ENCODE assay signal across 8 cellular contexts in genomic region chr9:76835571-76836283, GRCh38.
DNase-seq lines count a peak whose midpoint lies in the region; ATAC-seq and TF ChIP-seq lines count a peak whose summit lies in the region.

No MANE protein-coding gene starts in this region.

- TF ChIP-seq CTCF in HEK293 (tag by site-specific recombination; IDR thresholded peaks at IDR 0.05) = no peak
- no peak for TF ChIP-seq CTCF in adrenal gland (IDR thresholded peaks at IDR 0.05)

- peak in 4 of 7 donors; percentile 31 to 60 (median 57) for DNase-seq in adrenal gland
- no peak for DNase-seq in Right ventricle myocardium superior
- no peak for DNase-seq in activated naive CD4-positive, alpha-beta T cell treated with Interleukin-2 at 50 U/mL for 16 hours
- no peak for DNase-seq in stimulated activated CD8-positive, alpha-beta memory T cell treated with anti-CD3 and anti-CD28 coated beads, Interleukin-4, amount 100 ng/mL, for 48 hours

- H3K4me1 ChIP-seq in HEK293 (ENCODE audit: control insufficient read depth, insufficient read depth, low read length) (peaks cover 3% of the 10 kb centered on the region; the same call in 1 of the 2 replicates), adrenal gland (replicated peaks in 1 of 2) (peaks cover 0 to 23% of the 10 kb centered on the region in 2 donors), skeletal muscle tissue (ENCODE audit: control insufficient read depth in 3 of 3, insufficient read depth in 3 of 3, low read length in 3 of 3) (peaks cover 6 to 14% (median 6%) of the 10 kb centered on the region in 3 donors)

- 36 to 39% (median 38%) methylated on average over 7 of the region's 7 CpGs for WGBS in adrenal gland, 4 donors

- TF ChIP-seq POLR2A in adrenal gland (IDR thresholded peaks at IDR 0.05) = peak in 1 of 2 donors; percentile 73

- intact Hi-C loops in adrenal gland (cut with DNase I) (no loop called here), Right ventricle myocardium superior (cut with DNase I) (no loop called here)

- H3K36me3 ChIP-seq in HEK293 (ENCODE audit: control insufficient read depth in 2 of 2, insufficient read depth in 1 of 2, low read length in 2 of 2) (no peaks in the 10 kb centered on the region), adrenal gland (replicated peaks in 1 of 2) (no peaks in the 10 kb centered on the region), skeletal muscle tissue (ENCODE audit: control insufficient read depth in 3 of 3, insufficient read depth in 3 of 3, low read length in 3 of 3) (no peaks in the 10 kb centered on the region)

- H3K27me3 ChIP-seq in adrenal gland (no peaks in the 10 kb centered on the region), skeletal muscle tissue (ENCODE audit: control insufficient read depth in 3 of 3, insufficient read depth in 3 of 3, low read length in 3 of 3) (no peaks in the 10 kb centered on the region)

- CTCF ChIA-PET in HEK293 (lab: Yijun Ruan, JAX) = interaction anchor here (0.8 kb wide), 1 partner anchor 66 kb away, joined by 3 read pairs; no protein-coding TSS in a partner anchor

- ATAC-seq in Right ventricle myocardium superior (ENCODE audit: poor library complexity) (peak; percentile 83), GM21528 (IDR thresholded peaks at IDR 0.05; ENCODE audit: low FRiP score, unreplicated experiment) (no peak), GM21737 (IDR thresholded peaks at IDR 0.05; ENCODE audit: unreplicated experiment) (no peak)

- H3K27ac ChIP-seq in HEK293 (ENCODE audit: extremely low read depth, low read depth, low read length) (no peak overlapping the region), adrenal gland (peak overlapping the region; percentile 5 to 90 (median 76)), skeletal muscle tissue (ENCODE audit: low read depth, low read length) (peak overlapping the region; percentile 77)

- H3K9me3 ChIP-seq in HEK293 (ENCODE audit: control insufficient read depth, insufficient read depth, low read depth, low read length) (no peaks in the 10 kb centered on the region), adrenal gland (replicated peaks in 1 of 3) (no peaks in the 10 kb centered on the region), skeletal muscle tissue (ENCODE audit: control insufficient read depth in 3 of 3, low read length in 3 of 3) (no peaks in the 10 kb centered on the region)

- H3K4me3 ChIP-seq in HEK293 (ENCODE audit: low read depth, low read length) (no peak overlapping the region), adrenal gland (peak overlapping the region in 1 of 4 donors; percentile 37), skeletal muscle tissue (ENCODE audit: low read length in 3 of 3) (peak overlapping the region in 2 of 3 donors; percentile 32 to 63)

- POLR2A ChIA-PET in HEK293 (lab: Yijun Ruan, JAX) = no interaction called here

- peak overlapping the region; percentile 51 to 74 (median 62) for H3K9ac ChIP-seq in skeletal muscle tissue (ENCODE audit: low read depth in 1 of 3, low read length in 3 of 3)

TF ChIP-seq in HEK293, 187 proteins besides CTCF, POLR2A, EP300 and RAD21:
- TF ChIP-seq MZF1 (tag by site-specific recombination; IDR thresholded peaks at IDR 0.05; ENCODE audit: borderline replicate concordance) (peak; percentile 25; the same call in 1 of the 2 replicates), ZNF677 (tag by site-specific recombination; IDR thresholded peaks at IDR 0.05) (0 out of 2 replicates have a peak, but pooled peaks have one; percentile 21), ZNF530 (tag by site-specific recombination; IDR thresholded peaks at IDR 0.05; ENCODE audit: low read depth) (no peak)

Comparison
In these comparisons a context has a peak if more than half of its experiments do, and no peak if none do; other contexts are left out.
1. DNase-seq: peak in adrenal gland (4 of 7); none in Right ventricle myocardium superior (single experiment), activated naive CD4-positive, alpha-beta T cell treated with Interleukin-2 at 50 U/mL for 16 hours (single experiment) and stimulated activated CD8-positive, alpha-beta memory T cell treated with anti-CD3 and anti-CD28 coated beads, Interleukin-4, amount 100 ng/mL, for 48 hours (single experiment).